In the genomic region with DNA sequence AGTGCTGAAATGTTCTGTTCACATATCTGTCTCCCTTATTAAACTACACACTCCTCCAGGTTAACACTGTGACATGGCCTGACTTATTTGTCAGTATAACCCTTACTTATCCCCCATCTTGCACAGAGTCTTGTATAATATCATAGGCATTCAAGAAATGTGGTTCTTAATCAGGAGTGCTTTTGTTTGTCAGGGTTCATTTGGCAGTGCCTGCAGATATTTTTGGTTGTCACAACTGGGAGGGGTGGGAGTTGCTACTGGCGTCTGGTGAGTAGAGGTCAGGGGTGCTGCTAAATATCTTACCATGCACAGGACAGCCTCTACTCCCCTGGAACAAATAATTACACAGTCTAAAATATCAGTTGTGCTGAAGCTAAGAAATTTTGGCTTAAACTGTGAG, we compare ENCODE assay signal across 21 cellular contexts.
"Had no signal": no experiment of that assay in that cellular context is flagged by ENCODE, and none has a peak within 500 bp of the region (broad histone marks: within the 10 kb centered on the region; RNA-seq: fewer than 3 reads in every experiment).

No MANE protein-coding gene starts in this region.

- H3K27me3 ChIP-seq: brain microvascular endothelial cell, gastrocnemius medialis, ovary, sigmoid colon, spleen had no signal

- H3K4me1 ChIP-seq: gastrocnemius medialis, sigmoid colon, spleen had no signal

- H3K27ac ChIP-seq: brain microvascular endothelial cell, gastrocnemius medialis, ovary, sigmoid colon, spleen had no signal

- ATAC-seq: activated CD8-positive, alpha-beta T cell treated with anti-CD3 and anti-CD28 coated beads for 36 hours; activated T-helper 17 cell treated with anti-CD3 and anti-CD28 coated beads, Interleukin-2, amount 50 U/mL, for 72 hours; esophagus mucosa; gastrocnemius medialis; left colon; natural killer cell; stimulated activated naive B cell treated with anti-CD40 and anti-IgM and Interleukin-4, amounts not matched to agents 10 μg/mL and 1 μg/mL and 100 μg/mL, for 72 hours had no signal

- H3K36me3 ChIP-seq: brain microvascular endothelial cell, gastrocnemius medialis, ovary, sigmoid colon, spleen had no signal

- H3K4me3 ChIP-seq: gastrocnemius medialis, ovary, sigmoid colon, spleen had no signal

- H3K9me3 ChIP-seq: gastrocnemius medialis, ovary, sigmoid colon had no signal

- DNase-seq: activated CD4-positive, alpha-beta T cell treated with anti-CD3 and anti-CD28 coated beads, Interleukin-2, amount 10 ng/mL, durations not matched to agents 24 days and 14 days; activated CD4-positive, CD25-positive, alpha-beta regulatory T cell; activated CD8-positive, alpha-beta T cell treated with anti-CD3 and anti-CD28 coated beads for 36 hours; activated naive CD4-positive, alpha-beta T cell treated with Interleukin-2 at 50 U/mL for 16 hours; activated naive CD8-positive, alpha-beta T cell treated with anti-CD3 and anti-CD28 coated beads, Interleukin-2, amount 10 ng/mL, durations not matched to agents 7 days and 5 days; activated T-cell treated with anti-CD3 and anti-CD28 coated beads, Interleukin-2, amount 50 U/mL, for 1 hour; amygdala; brain microvascular endothelial cell; cortex of kidney; effector CD4-positive, alpha-beta T cell; gastrocnemius medialis; head of caudate nucleus; left colon; natural killer cell; ovary; sigmoid colon; spleen; stimulated activated naive B cell treated with anti-CD40 and anti-IgM and Interleukin-4, amounts not matched to agents 10 μg/mL and 1 μg/mL and 100 μg/mL, for 72 hours; T1000 had no signal
